In the genomic region with DNA sequence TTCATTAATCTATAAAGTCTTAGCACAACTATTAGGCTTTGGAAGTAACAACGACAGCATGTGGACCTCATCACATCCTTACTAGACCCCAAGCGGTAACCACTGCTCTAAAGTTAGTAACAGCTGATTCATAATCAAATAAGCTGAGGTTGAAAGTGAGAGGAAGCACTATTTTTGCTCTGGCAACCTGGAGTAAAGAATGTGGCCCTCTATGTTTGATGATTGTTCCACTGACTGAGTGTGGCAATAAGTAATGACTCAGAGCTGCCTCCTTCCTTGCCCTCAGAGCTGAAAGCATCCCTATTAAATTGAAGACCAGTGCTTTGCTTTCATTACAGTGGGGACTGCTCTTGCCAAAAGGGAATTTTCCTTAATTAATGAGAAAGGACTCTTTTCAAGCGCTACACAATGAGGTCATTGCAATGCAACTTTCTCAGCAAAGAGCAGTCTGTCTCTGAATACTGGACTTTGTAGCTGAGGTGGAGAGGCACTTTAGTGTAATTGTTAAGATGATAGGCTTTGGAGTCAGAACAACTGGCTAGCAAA, we compare ENCODE assay signal across 8 cellular contexts.
DNase-seq lines count a peak whose midpoint lies in the region; ATAC-seq, FAIRE-seq and TF ChIP-seq lines count a peak whose summit lies in the region.

No MANE protein-coding gene starts in this region.

- WGBS in tibial nerve, 2 donors: 37% methylated on average over 3 of the region's 3 CpGs

- H3K4me1 ChIP-seq in left lung (no peaks in the 10 kb centered on the region), tibial nerve (peaks cover 0 to 5% (median 0%) of the 10 kb centered on the region in 4 donors), gastrocnemius medialis (no peaks in the 10 kb centered on the region)

- H3K27ac ChIP-seq in left lung: no peak overlapping the region
- H3K27ac ChIP-seq in tibial nerve: no peak overlapping the region
- no peak overlapping the region for H3K27ac ChIP-seq in CD4-positive, alpha-beta T cell (ENCODE audit: low read depth, low read length)
- no peak overlapping the region for H3K27ac ChIP-seq in gastrocnemius medialis

- in situ Hi-C loops in SK-MEL-5 (cut with HindIII; ENCODE audit: low pct_unique_long_range_greater_than_20kb, low sequenced_read_pairs): no loop called here
- in situ Hi-C loops in gastrocnemius medialis (cut with MboI; ENCODE audit: low sequenced_read_pairs in 4 of 4): no loop called here

- DNase-seq in GM19240 (ENCODE audit: insufficient read length, low spot score) (peak; percentile 6), SK-MEL-5 (ENCODE audit: low read depth, low spot score) (peak; percentile 93), left lung (no peak), tibial nerve (ENCODE audit: low spot score in 2 of 2) (no peak), gastrocnemius medialis (no peak)
- no peak for DNase-seq in CD4-positive, alpha-beta T cell

- H3K4me3 Mint-ChIP-seq in CD4-positive, alpha-beta T cell: no peak overlapping the region

- no peak overlapping the region for H3K4me3 ChIP-seq in left lung
- H3K4me3 ChIP-seq in tibial nerve: no peak overlapping the region
- no peak overlapping the region for H3K4me3 ChIP-seq in gastrocnemius medialis

- H3K9me3 Mint-ChIP-seq in CD4-positive, alpha-beta T cell: peaks cover 11% of the 10 kb centered on the region

- ATAC-seq in HG03097 (IDR thresholded peaks at IDR 0.05; ENCODE audit: low FRiP score, unreplicated experiment): peak; percentile 82
- ATAC-seq in left lung: peak; percentile 70
- no peak for ATAC-seq in CD4-positive, alpha-beta T cell (ENCODE audit: poor library complexity)
- ATAC-seq in gastrocnemius medialis: no peak

- no peaks in the 10 kb centered on the region for H3K27me3 Mint-ChIP-seq in CD4-positive, alpha-beta T cell

- no peak for TF ChIP-seq EP300 in tibial nerve (IDR thresholded peaks at IDR 0.05)

- POLR2A ChIA-PET in CD4-positive, alpha-beta T cell (lab: Charles Lee): no interaction called here

- no peaks in the 10 kb centered on the region for H3K27me3 ChIP-seq in left lung
- H3K27me3 ChIP-seq in tibial nerve: no peaks in the 10 kb centered on the region
- no peaks in the 10 kb centered on the region for H3K27me3 ChIP-seq in CD4-positive, alpha-beta T cell (ENCODE audit: control insufficient read depth, insufficient read depth, low read length)
- H3K27me3 ChIP-seq in gastrocnemius medialis: no peaks in the 10 kb centered on the region

- no peaks in the 10 kb centered on the region for H3K36me3 ChIP-seq in left lung
- H3K36me3 ChIP-seq in tibial nerve: no peaks in the 10 kb centered on the region
- no peaks in the 10 kb centered on the region for H3K36me3 ChIP-seq in gastrocnemius medialis

- H3K4me1 Mint-ChIP-seq in CD4-positive, alpha-beta T cell (ENCODE audit: low read depth): no peaks in the 10 kb centered on the region

- TF ChIP-seq POLR2A in tibial nerve (IDR thresholded peaks at IDR 0.05) (no peak), gastrocnemius medialis (IDR thresholded peaks at IDR 0.05) (no peak)

- FAIRE-seq in A204.1 (lab: Jason Lieb, UNC): peak; percentile 92

- H3K9me3 ChIP-seq in left lung (no peaks in the 10 kb centered on the region), tibial nerve (no peaks in the 10 kb centered on the region), gastrocnemius medialis (no peaks in the 10 kb centered on the region)
- H3K9me3 ChIP-seq in CD4-positive, alpha-beta T cell (ENCODE audit: control insufficient read depth, low read length): no peaks in the 10 kb centered on the region

- no peak for TF ChIP-seq CTCF in left lung (IDR thresholded peaks at IDR 0.05)
- TF ChIP-seq CTCF in tibial nerve (IDR thresholded peaks at IDR 0.05): no peak
- no peak for TF ChIP-seq CTCF in CD4-positive, alpha-beta T cell (IDR thresholded peaks at IDR 0.05)
- no peak for TF ChIP-seq CTCF in gastrocnemius medialis (IDR thresholded peaks at IDR 0.05 in 4 of 5, conservative IDR thresholded peaks at IDR 0.05 in 1 of 5)

- intact Hi-C loops in left lung (cut with DNase I): no loop called here
- intact Hi-C loops in CD4-positive, alpha-beta T cell (cut with DNase I, micrococcal nuclease): no loop called here
- intact Hi-C loops in gastrocnemius medialis (cut with DNase I; ENCODE audit: low total_unique reads): no loop called here

- H3K27ac Mint-ChIP-seq in CD4-positive, alpha-beta T cell: no peak overlapping the region

- H3K36me3 Mint-ChIP-seq in CD4-positive, alpha-beta T cell (ENCODE audit: low read depth): no peaks in the 10 kb centered on the region

- CTCF ChIA-PET in CD4-positive, alpha-beta T cell (lab: Charles Lee): no interaction called here

Comparison
In these comparisons a context has a peak if more than half of its experiments do, and no peak if none do; other contexts are left out.
1. DNase-seq: peak in GM19240 (single experiment) and SK-MEL-5 (single experiment); none in left lung (0 of 2), tibial nerve (0 of 2), CD4-positive, alpha-beta T cell (0 of 10) and gastrocnemius medialis (0 of 2).
2. ATAC-seq: peak in HG03097 (single experiment) and left lung (single experiment); none in CD4-positive, alpha-beta T cell (single experiment) and gastrocnemius medialis (0 of 2).